Comparison of ENCODE assay signal across 25 cellular contexts in the genomic region with DNA sequence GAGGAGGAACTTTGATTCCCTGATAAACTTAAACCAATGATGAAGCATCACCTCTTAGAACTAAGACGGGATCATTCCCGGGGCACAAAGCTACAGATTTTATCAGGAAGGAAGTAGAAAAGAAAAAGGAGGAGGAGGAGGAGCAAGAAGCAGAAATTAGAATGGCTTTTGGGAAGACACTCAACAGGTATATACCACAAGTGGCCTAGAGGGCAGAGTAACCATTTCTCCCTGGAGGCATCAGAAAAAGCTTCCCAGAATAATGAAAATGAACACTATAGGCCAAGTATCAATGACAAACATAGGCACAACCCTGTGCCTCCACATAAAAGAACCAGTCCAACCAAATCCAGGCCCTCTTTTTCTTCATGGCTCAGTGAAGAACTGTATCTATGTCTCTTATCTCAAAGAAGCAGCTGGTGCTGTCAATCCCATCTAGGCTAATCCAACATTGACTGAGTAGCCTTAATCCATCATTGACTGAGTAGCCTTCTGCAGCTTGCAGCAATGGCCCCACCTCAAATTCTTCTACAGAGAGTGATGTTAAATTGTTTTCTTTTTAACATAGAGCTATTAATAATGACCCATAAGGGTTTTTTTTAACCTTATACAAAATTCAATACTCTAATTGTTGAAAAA.
"Had no signal": no experiment of that assay in that cellular context is flagged by ENCODE, and none has a peak within 500 bp of the region (broad histone marks: within the 10 kb centered on the region; RNA-seq: fewer than 3 reads in every experiment).

No MANE protein-coding gene starts in this region.

- DNase-seq: effector CD4-positive, alpha-beta T cell; foreskin melanocyte; kidney; left cardiac atrium; left ventricle myocardium inferior; lower lobe of right lung; occipital lobe; pancreas; retina; right lobe of liver; spleen; stimulated activated CD4-positive, alpha-beta T cell treated with anti-CD3 and anti-CD28 coated beads, Interleukin-15, amount 100 ng/mL, for 24 hours; stimulated activated CD4-positive, alpha-beta T cell treated with anti-CD3 and anti-CD28 coated beads, Interleukin-1b, Interleukin-23, amount 100 ng/mL, for 48 hours; stimulated activated CD4-positive, alpha-beta T cell treated with anti-CD3 and anti-CD28 coated beads, Interleukin-4, amount 100 ng/mL, for 24 hours; testis; upper lobe of right lung had no signal

- H3K4me3 ChIP-seq: hepatocyte, left ventricle myocardium inferior, lower lobe of right lung, pancreas, prostate gland, right lobe of liver, spleen, testis, tibial nerve, upper lobe of right lung, vagina had no signal

- H3K4me2 ChIP-seq: hepatocyte had no signal

- H3K27ac Mint-ChIP-seq: memory B cell; mesothelial cell of epicardium; nephron; stimulated activated memory B cell treated with anti-CD40 and anti-IgM and Interleukin-4, amounts not matched to agents 10 μg/mL and 1 μg/mL and 100 μg/mL, for 72 hours; stimulated activated naive CD8-positive, alpha-beta T cell treated with anti-CD3 and anti-CD28 coated beads, Interleukin-15, Interleukin-2, amounts not matched to agents 100 ng/mL and 50 ng/mL, for 24 hours had no signal

- H3K9me3 Mint-ChIP-seq: memory B cell; mesothelial cell of epicardium; nephron; stimulated activated memory B cell treated with anti-CD40 and anti-IgM and Interleukin-4, amounts not matched to agents 10 μg/mL and 1 μg/mL and 100 μg/mL, for 72 hours; stimulated activated naive CD8-positive, alpha-beta T cell treated with anti-CD3 and anti-CD28 coated beads, Interleukin-15, Interleukin-2, amounts not matched to agents 100 ng/mL and 50 ng/mL, for 24 hours had no signal

- H3K36me3 ChIP-seq: left ventricle myocardium inferior, lower lobe of right lung, pancreas, prostate gland, right lobe of liver, spleen, tibial nerve, upper lobe of right lung, vagina had no signal

- H3K27me3 Mint-ChIP-seq: memory B cell; stimulated activated memory B cell treated with anti-CD40 and anti-IgM and Interleukin-4, amounts not matched to agents 10 μg/mL and 1 μg/mL and 100 μg/mL, for 72 hours; stimulated activated naive CD8-positive, alpha-beta T cell treated with anti-CD3 and anti-CD28 coated beads, Interleukin-15, Interleukin-2, amounts not matched to agents 100 ng/mL and 50 ng/mL, for 24 hours had no signal

- H2AFZ ChIP-seq: hepatocyte had no signal

- H3K9me3 ChIP-seq: left ventricle myocardium inferior, lower lobe of right lung, pancreas, prostate gland, right lobe of liver, spleen, testis, tibial nerve, upper lobe of right lung, vagina had no signal

- H3K79me2 ChIP-seq: hepatocyte had no signal

- H3K36me3 Mint-ChIP-seq: memory B cell; mesothelial cell of epicardium; stimulated activated memory B cell treated with anti-CD40 and anti-IgM and Interleukin-4, amounts not matched to agents 10 μg/mL and 1 μg/mL and 100 μg/mL, for 72 hours had no signal

- H3K27me3 ChIP-seq: hepatocyte, pancreas, right lobe of liver, spleen, testis, tibial nerve, upper lobe of right lung, vagina had no signal

- H3K27ac ChIP-seq: hepatocyte, left ventricle myocardium inferior, lower lobe of right lung, pancreas, prostate gland, right lobe of liver, spleen, testis, tibial nerve, upper lobe of right lung, vagina had no signal

- H3K4me1 Mint-ChIP-seq: mesothelial cell of epicardium, nephron had no signal

- H3K4me1 ChIP-seq: left ventricle myocardium inferior, lower lobe of right lung, pancreas, prostate gland, right lobe of liver, spleen, testis, tibial nerve, upper lobe of right lung, vagina had no signal

- H3K4me3 Mint-ChIP-seq: memory B cell; mesothelial cell of epicardium; nephron; stimulated activated memory B cell treated with anti-CD40 and anti-IgM and Interleukin-4, amounts not matched to agents 10 μg/mL and 1 μg/mL and 100 μg/mL, for 72 hours; stimulated activated naive CD8-positive, alpha-beta T cell treated with anti-CD3 and anti-CD28 coated beads, Interleukin-15, Interleukin-2, amounts not matched to agents 100 ng/mL and 50 ng/mL, for 24 hours had no signal

- ATAC-seq: left cardiac atrium; lower lobe of right lung; pancreas; right lobe of liver; stimulated activated memory B cell treated with anti-CD40 and anti-IgM and Interleukin-4, amounts not matched to agents 10 μg/mL and 1 μg/mL and 100 μg/mL, for 72 hours; upper lobe of right lung had no signal
